Comparison of ENCODE assay signal across 8 cellular contexts in genomic region chr12:42326466-42327226, GRCh38. TPM values are rescaled to one million over a fixed set of nuclear protein-coding genes. Genes with fewer than 3 reads are reported as not detected.
A peak's percentile ranks its signal among the peaks of the same experiment; 100 is the strongest.
DNase-seq lines count a peak whose midpoint lies in the region; ATAC-seq and TF ChIP-seq lines count a peak whose summit lies in the region.

No MANE protein-coding gene starts in this region.

- 19% methylated on average over 16 of the region's 16 CpGs for WGBS in HUES64
- WGBS in neuronal stem cell (ENCODE audit: extremely low coverage in 2 of 2, insufficient read length in 2 of 2, insufficient replicate concordance in 1 of 2), 2 donors = no CpG with 5 or more reads among the region's 16 CpGs

- intact Hi-C loops in CD8-positive, alpha-beta T cell (cut with DNase I, micrococcal nuclease) = loop anchor here (1.0 to 10.0 kb wide), 8 partner anchors 46 to 1478 kb away; partner anchors contain the start of genes GXYLT1 (in 2 of the 2), TWF1 (in 2 of the 2) and YAF2 (in 1 of the 2)
- intact Hi-C loops in activated CD8-positive, alpha-beta T cell treated with anti-CD3 and anti-CD28 coated beads for 36 hours (cut with micrococcal nuclease) = loop anchor here (5.0 kb wide), 1 partner anchor 89 kb away; the partner anchor contains the start of gene YAF2

- H4K8ac ChIP-seq in neuronal stem cell (ENCODE audit: low read depth, low read length) = no peak overlapping the region

- H3K4me1 Mint-ChIP-seq in CD8-positive, alpha-beta T cell (ENCODE audit: low read depth) = peaks cover 62% of the 10 kb centered on the region
- peaks cover 44% of the 10 kb centered on the region for H3K4me1 Mint-ChIP-seq in activated CD8-positive, alpha-beta T cell treated with anti-CD3 and anti-CD28 coated beads for 36 hours (ENCODE audit: low read depth)

- H2AK5ac ChIP-seq in neuronal stem cell (ENCODE audit: low read depth, low read length) = no peak overlapping the region

- no peak overlapping the region for H2BK15ac ChIP-seq in neuronal stem cell (ENCODE audit: low read length)

- H2AFZ ChIP-seq in neuronal stem cell (ENCODE audit: low read length) = peak overlapping the region; percentile 97

- H3K14ac ChIP-seq in neuronal stem cell (ENCODE audit: low read length) = no peak overlapping the region

- no peaks in the 10 kb centered on the region for H3K79me1 ChIP-seq in neuronal stem cell (ENCODE audit: low read depth, low read length)

- H3K4ac ChIP-seq in neuronal stem cell (ENCODE audit: low read length) = no peak overlapping the region

- no peak overlapping the region for H2BK12ac ChIP-seq in neuronal stem cell (ENCODE audit: low read length)

- H4K91ac ChIP-seq in neuronal stem cell (ENCODE audit: low read depth, low read length, poor library complexity) = no peak overlapping the region

- H3K9ac ChIP-seq in HUES64 (ENCODE audit: low read depth, low read length) = peak overlapping the region; percentile 95
- no peak overlapping the region for H3K9ac ChIP-seq in neuronal stem cell (ENCODE audit: low read depth, low read length, poor library complexity)

- POLR2A ChIA-PET in CD8-positive, alpha-beta T cell (lab: Charles Lee) = interaction anchor here (1.3 to 1.4 kb wide), 3 partner anchors 100 to 231 kb away, joined by 3 read pairs; no protein-coding TSS in a partner anchor
- POLR2A ChIA-PET in activated CD8-positive, alpha-beta T cell treated with anti-CD3 and anti-CD28 coated beads for 36 hours (lab: Charles Lee) = interaction anchor here (0.6 to 1.6 kb wide), 5 partner anchors 12 to 91 kb away, joined by 3 to 5 read pairs (median 3); no protein-coding TSS in a partner anchor

- H3K27me3 Mint-ChIP-seq in CD8-positive, alpha-beta T cell (ENCODE audit: low read depth) = no peaks in the 10 kb centered on the region
- no peaks in the 10 kb centered on the region for H3K27me3 Mint-ChIP-seq in activated CD8-positive, alpha-beta T cell treated with anti-CD3 and anti-CD28 coated beads for 36 hours

- peak overlapping the region; percentile 68 for H3K4me3 ChIP-seq in CD8-positive, alpha-beta T cell (ENCODE audit: low read depth, low read length)
- peak overlapping the region; percentile 89 for H3K4me3 ChIP-seq in HUES64 (ENCODE audit: low read length)
- H3K4me3 ChIP-seq in fibroblast of the aortic adventitia (ENCODE audit: low read depth, low read length) = peak overlapping the region; percentile 80
- H3K4me3 ChIP-seq in neuronal stem cell (ENCODE audit: low read length in 2 of 2) = peak overlapping the region; percentile 80 to 88

- no peak overlapping the region for H3K23ac ChIP-seq in neuronal stem cell (ENCODE audit: low read depth, low read length, poor library complexity)

- peak overlapping the region; percentile 98 for H3K4me3 Mint-ChIP-seq in CD8-positive, alpha-beta T cell
- H3K4me3 Mint-ChIP-seq in activated CD8-positive, alpha-beta T cell treated with anti-CD3 and anti-CD28 coated beads for 36 hours = peak overlapping the region; percentile 87

- no peaks in the 10 kb centered on the region for H3K9me3 ChIP-seq in CD8-positive, alpha-beta T cell (ENCODE audit: low read length)
- H3K9me3 ChIP-seq in HUES64 (ENCODE audit: insufficient read depth, low read depth, low read length) (no peaks in the 10 kb centered on the region), neuronal stem cell (replicated peaks in 1 of 2; ENCODE audit: control insufficient read depth in 2 of 2, insufficient read depth in 1 of 2, low read depth in 1 of 2, low read length in 2 of 2) (no peaks in the 10 kb centered on the region)

- H3K4me2 ChIP-seq in neuronal stem cell (ENCODE audit: insufficient read depth, low read length, poor library complexity, severe bottlenecking) = peak overlapping the region; percentile 70

- peaks cover 48% of the 10 kb centered on the region for H3K36me3 Mint-ChIP-seq in CD8-positive, alpha-beta T cell
- peaks cover 25% of the 10 kb centered on the region for H3K36me3 Mint-ChIP-seq in activated CD8-positive, alpha-beta T cell treated with anti-CD3 and anti-CD28 coated beads for 36 hours (ENCODE audit: low read depth)

- H3K36me3 ChIP-seq in CD8-positive, alpha-beta T cell (ENCODE audit: insufficient read depth, low read length) = no peaks in the 10 kb centered on the region
- H3K36me3 ChIP-seq in HUES64 (ENCODE audit: insufficient read depth, low read length) (peaks cover 22% of the 10 kb centered on the region), neuronal stem cell (replicated peaks in 1 of 2; ENCODE audit: control insufficient read depth in 2 of 2, insufficient read depth in 2 of 2, low read length in 2 of 2) (peaks cover 2 to 43% of the 10 kb centered on the region in 2 donors)

- peak overlapping the region; percentile 98 for H3K27ac Mint-ChIP-seq in CD8-positive, alpha-beta T cell
- H3K27ac Mint-ChIP-seq in activated CD8-positive, alpha-beta T cell treated with anti-CD3 and anti-CD28 coated beads for 36 hours = peak overlapping the region; percentile 95

- H3K4me1 ChIP-seq in CD8-positive, alpha-beta T cell (ENCODE audit: insufficient read depth, low read length) = peaks cover 24% of the 10 kb centered on the region
- H3K4me1 ChIP-seq in HUES64 (ENCODE audit: insufficient read depth, low read length) = peaks cover 23% of the 10 kb centered on the region
- peaks cover 6 to 13% of the 10 kb centered on the region in 2 donors for H3K4me1 ChIP-seq in neuronal stem cell (ENCODE audit: control insufficient read depth in 2 of 2, insufficient read depth in 1 of 2, low read depth in 1 of 2, low read length in 2 of 2)

- peak in 2 of 7 experiments; percentile 11 to 17 for DNase-seq in CD8-positive, alpha-beta T cell
- DNase-seq in activated CD8-positive, alpha-beta T cell treated with anti-CD3 and anti-CD28 coated beads for 36 hours = peak; percentile 16
- DNase-seq in fibroblast of the aortic adventitia (ENCODE audit: low read depth) (peak; percentile 43), neuronal stem cell (ENCODE audit: low spot score) (no peak), DMS153 treated with DMSO at 0.1 percent for 48 hours (lab: John Stamatoyannopoulos, UW; ENCODE audit: unreplicated experiment) (no peak), islet precursor cell (no peak)

- peak; percentile 32 for ATAC-seq in CD8-positive, alpha-beta T cell
- peak; percentile 5 for ATAC-seq in GM19372 (IDR thresholded peaks at IDR 0.05; ENCODE audit: low read depth, unreplicated experiment)
- ATAC-seq in activated CD8-positive, alpha-beta T cell treated with anti-CD3 and anti-CD28 coated beads for 36 hours = peak; percentile 26

- peak overlapping the region; percentile 79 for H3K27ac ChIP-seq in CD8-positive, alpha-beta T cell (ENCODE audit: low read depth, low read length)
- H3K27ac ChIP-seq in HUES64 (ENCODE audit: low read depth, low read length) (peak overlapping the region; percentile 94), neuronal stem cell (replicated peaks; ENCODE audit: low read length) (no peak overlapping the region)

- CTCF ChIA-PET in CD8-positive, alpha-beta T cell (lab: Charles Lee) = interaction anchor here (0.7 kb wide), 1 partner anchor 181 kb away, joined by 3 read pairs; the partner anchor contains the start of gene GXYLT1
- CTCF ChIA-PET in activated CD8-positive, alpha-beta T cell treated with anti-CD3 and anti-CD28 coated beads for 36 hours (lab: Charles Lee) = interaction anchor here (1.0 to 2.0 kb wide), 3 partner anchors 21 to 45 kb away, joined by 3 to 9 read pairs (median 3); no protein-coding TSS in a partner anchor

- no peaks in the 10 kb centered on the region for H3K9me3 Mint-ChIP-seq in CD8-positive, alpha-beta T cell
- H3K9me3 Mint-ChIP-seq in activated CD8-positive, alpha-beta T cell treated with anti-CD3 and anti-CD28 coated beads for 36 hours = no peaks in the 10 kb centered on the region

- H3K18ac ChIP-seq in neuronal stem cell (ENCODE audit: low read length) = no peak overlapping the region

- no peaks in the 10 kb centered on the region for H3K27me3 ChIP-seq in CD8-positive, alpha-beta T cell (ENCODE audit: insufficient read depth, low read length)
- H3K27me3 ChIP-seq in HUES64 (ENCODE audit: insufficient read depth, low read length) (no peaks in the 10 kb centered on the region), neuronal stem cell (ENCODE audit: control insufficient read depth in 3 of 3, insufficient read depth in 3 of 3, low read depth in 1 of 3, low read length in 3 of 3) (no peaks in the 10 kb centered on the region)

- TF ChIP-seq CTCF in CD8-positive, alpha-beta T cell (IDR thresholded peaks at IDR 0.05) = no peak
- no peak for TF ChIP-seq CTCF in activated CD8-positive, alpha-beta T cell treated with anti-CD3 and anti-CD28 coated beads for 36 hours (IDR thresholded peaks at IDR 0.05)
- no peak for TF ChIP-seq CTCF in fibroblast of the aortic adventitia (IDR thresholded peaks at IDR 0.05; ENCODE audit: insufficient read depth, low read length)

- no peak overlapping the region for H2BK120ac ChIP-seq in neuronal stem cell (ENCODE audit: low read depth, low read length)

- H2BK5ac ChIP-seq in neuronal stem cell (ENCODE audit: low read length) = no peak overlapping the region

RNA-seq across cellular contexts. Expression of gene PPHLN1, which starts 0.7 kb away (rescaled TPM):
- total RNA-seq in CD8-positive, alpha-beta T cell = 100 to 1,000 TPM; 104 to 108 TPM
- polyA plus RNA-seq in HUES64 (2013, experiment 1 of 2) = 65.4 TPM
- polyA plus RNA-seq in HUES64 (2013, experiment 2 of 2) = 66.6 TPM
- 10 to 100 TPM; 73.2 to 76.1 TPM for total RNA-seq in activated CD8-positive, alpha-beta T cell treated with anti-CD3 and anti-CD28 coated beads for 36 hours
- total RNA-seq in fibroblast of the aortic adventitia (ENCODE audit: low replicate concordance) = 74.7 and 82.7 TPM in 2 replicates
- polyA plus RNA-seq in neuronal stem cell (2013, experiment 1 of 2) = 81.6 TPM
- 84.1 TPM for polyA plus RNA-seq in neuronal stem cell (2013, experiment 2 of 2)

RNA-seq across cellular contexts. Expression of gene ZCRB1, which starts 0.8 kb away (rescaled TPM):
- 10 to 100 TPM; 35.7 to 39.4 TPM for total RNA-seq in CD8-positive, alpha-beta T cell
- polyA plus RNA-seq in HUES64 (2013, experiment 1 of 2) = 43.5 TPM
- polyA plus RNA-seq in HUES64 (2013, experiment 2 of 2) = 65.5 TPM
- 10 to 100 TPM; 77.0 to 81.3 TPM for total RNA-seq in activated CD8-positive, alpha-beta T cell treated with anti-CD3 and anti-CD28 coated beads for 36 hours
- total RNA-seq in fibroblast of the aortic adventitia (ENCODE audit: low replicate concordance) = 40.1 and 130 TPM in 2 replicates
- 183 TPM for polyA plus RNA-seq in neuronal stem cell (2013, experiment 1 of 2)
- 190 TPM for polyA plus RNA-seq in neuronal stem cell (2013, experiment 2 of 2)

Comparison
In these comparisons a context has a peak if more than half of its experiments do, and no peak if none do; other contexts are left out.
1. DNase-seq: peak in activated CD8-positive, alpha-beta T cell treated with anti-CD3 and anti-CD28 coated beads for 36 hours (single experiment) and fibroblast of the aortic adventitia (single experiment); none in neuronal stem cell (single experiment), DMS153 treated with DMSO at 0.1 percent for 48 hours (single experiment) and islet precursor cell (single experiment).
2. Peak in every context shown above with its lines, with median percentiles within 50 percentile points of each other: ATAC-seq and H3K4me3 ChIP-seq.